Comparison of ENCODE assay signal across 2 cellular contexts in the genomic region with DNA sequence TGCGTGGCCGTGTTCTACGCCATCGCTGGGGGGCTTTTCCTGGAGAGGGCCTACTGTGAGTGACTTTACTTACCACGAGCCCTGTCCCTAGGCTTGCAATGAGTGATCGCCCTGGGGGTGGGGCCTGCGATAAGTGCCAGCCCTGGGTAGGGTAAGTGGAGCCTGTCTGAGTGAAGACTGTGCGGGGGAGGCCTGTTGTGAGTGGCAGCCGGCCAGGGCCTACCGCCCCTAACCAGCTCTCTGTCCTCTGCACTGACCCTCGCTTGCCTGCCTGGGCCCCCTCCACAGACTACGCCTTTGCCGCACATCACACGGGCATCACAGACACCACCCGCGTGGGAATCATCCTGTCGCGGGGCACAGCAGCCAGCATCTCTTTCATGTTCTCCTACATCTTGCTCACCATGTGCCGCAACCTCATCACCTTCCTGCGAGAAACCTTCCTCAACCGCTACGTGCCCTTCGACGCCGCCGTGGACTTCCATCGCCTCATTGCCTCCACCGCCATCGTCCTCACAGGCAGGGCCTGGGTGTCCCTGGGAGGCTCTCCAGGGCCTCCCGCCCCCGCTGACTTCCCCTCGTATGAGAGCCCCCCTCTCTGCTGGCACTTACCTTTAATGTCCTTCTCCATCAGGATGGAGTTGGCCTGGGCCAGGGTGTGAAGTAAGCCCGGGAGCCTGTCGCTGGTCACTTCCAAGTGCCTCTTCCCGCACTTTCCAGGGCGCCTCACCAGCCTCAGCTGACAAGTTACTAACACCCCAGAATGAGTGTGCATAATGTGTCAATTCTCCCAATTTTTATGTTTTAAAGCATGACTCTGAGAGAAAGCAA.
TF ChIP-seq lines count a peak whose summit lies in the region.

No MANE protein-coding gene starts in this region.

TF ChIP-seq in IMR-90, 13 proteins besides CTCF, POLR2A, EP300 and RAD21:
- no peak for TF ChIP-seq MAFK (IDR thresholded peaks at IDR 0.05; ENCODE audit: low read depth, low read length)
- TF ChIP-seq, protein P1, sequence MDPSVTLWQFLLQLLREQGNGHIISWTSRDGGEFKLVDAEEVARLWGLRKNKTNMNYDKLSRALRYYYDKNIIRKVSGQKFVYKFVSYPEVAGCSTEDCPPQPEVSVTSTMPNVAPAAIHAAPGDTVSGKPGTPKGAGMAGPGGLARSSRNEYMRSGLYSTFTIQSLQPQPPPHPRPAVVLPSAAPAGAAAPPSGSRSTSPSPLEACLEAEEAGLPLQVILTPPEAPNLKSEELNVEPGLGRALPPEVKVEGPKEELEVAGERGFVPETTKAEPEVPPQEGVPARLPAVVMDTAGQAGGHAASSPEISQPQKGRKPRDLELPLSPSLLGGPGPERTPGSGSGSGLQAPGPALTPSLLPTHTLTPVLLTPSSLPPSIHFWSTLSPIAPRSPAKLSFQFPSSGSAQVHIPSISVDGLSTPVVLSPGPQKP (IDR thresholded peaks at IDR 0.05; ENCODE audit: borderline replicate concordance, low read depth, low read length), result no peak
- no peak for TF ChIP-seq MXI1 (IDR thresholded peaks at IDR 0.05; ENCODE audit: borderline replicate concordance, low read depth, low read length)
- no peak for TF ChIP-seq BHLHE40 (IDR thresholded peaks at IDR 0.05; ENCODE audit: low read depth, low read length)
- no peak for TF ChIP-seq RFX5 (IDR thresholded peaks at IDR 0.05; ENCODE audit: low read depth, low read length)
- TF ChIP-seq SMC3 (IDR thresholded peaks at IDR 0.05; ENCODE audit: low read depth, low read length), result no peak
- no peak for TF ChIP-seq CEBPB (IDR thresholded peaks at IDR 0.05; ENCODE audit: low read depth, low read length)
- TF ChIP-seq NFE2L2 (IDR thresholded peaks at IDR 0.05; ENCODE audit: low read depth, low read length), result no peak
- no peak for TF ChIP-seq CHD1 (IDR thresholded peaks at IDR 0.05; ENCODE audit: low read depth, low read length)
- TF ChIP-seq MAZ (IDR thresholded peaks at IDR 0.05; ENCODE audit: borderline replicate concordance, low read depth, low read length), result no peak
- TF ChIP-seq FOS (IDR thresholded peaks at IDR 0.05; ENCODE audit: low read depth, low read length), result no peak
- TF ChIP-seq, protein P2, sequence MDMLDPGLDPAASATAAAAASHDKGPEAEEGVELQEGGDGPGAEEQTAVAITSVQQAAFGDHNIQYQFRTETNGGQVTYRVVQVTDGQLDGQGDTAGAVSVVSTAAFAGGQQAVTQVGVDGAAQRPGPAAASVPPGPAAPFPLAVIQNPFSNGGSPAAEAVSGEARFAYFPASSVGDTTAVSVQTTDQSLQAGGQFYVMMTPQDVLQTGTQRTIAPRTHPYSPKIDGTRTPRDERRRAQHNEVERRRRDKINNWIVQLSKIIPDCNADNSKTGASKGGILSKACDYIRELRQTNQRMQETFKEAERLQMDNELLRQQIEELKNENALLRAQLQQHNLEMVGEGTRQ (IDR thresholded peaks at IDR 0.05; ENCODE audit: low read depth, low read length), result no peak
- no peak for TF ChIP-seq RCOR1 (IDR thresholded peaks at IDR 0.05; ENCODE audit: insufficient replicate concordance, low read length)

TF ChIP-seq in H1, 55 proteins besides CTCF, POLR2A, EP300 and RAD21:
- TF ChIP-seq, protein P3, sequence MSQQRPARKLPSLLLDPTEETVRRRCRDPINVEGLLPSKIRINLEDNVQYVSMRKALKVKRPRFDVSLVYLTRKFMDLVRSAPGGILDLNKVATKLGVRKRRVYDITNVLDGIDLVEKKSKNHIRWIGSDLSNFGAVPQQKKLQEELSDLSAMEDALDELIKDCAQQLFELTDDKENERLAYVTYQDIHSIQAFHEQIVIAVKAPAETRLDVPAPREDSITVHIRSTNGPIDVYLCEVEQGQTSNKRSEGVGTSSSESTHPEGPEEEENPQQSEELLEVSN (IDR thresholded peaks at IDR 0.05), result peak; percentile 25; the same call in 1 of the 2 replicates
- no peak for TF ChIP-seq SRF (IDR thresholded peaks at IDR 0.05; ENCODE audit: low read depth, low read length)
- peak; percentile 32; the same call in 1 of the 2 replicates for TF ChIP-seq MAX (IDR thresholded peaks at IDR 0.05)
